ENCODE assay signal across 23 cellular contexts in genomic region chr9:114789006-114789405, GRCh38. TPM values are rescaled to one million over a fixed set of nuclear protein-coding genes. Genes with fewer than 3 reads are reported as not detected.
"Had no signal": no experiment of that assay in that cellular context is flagged by ENCODE, and none has a peak within 500 bp of the region (broad histone marks: within the 10 kb centered on the region; RNA-seq: fewer than 3 reads in every experiment).

No MANE protein-coding gene starts in this region.

- H3K79me2 ChIP-seq: hepatocyte had no signal

- H3K27ac Mint-ChIP-seq: activated naive CD8-positive, alpha-beta T cell treated with anti-CD3 and anti-CD28 coated beads for 36 hours; immature natural killer cell; nephron progenitor cell; T-helper 17 cell had no signal

- H3K27ac ChIP-seq: cardiac muscle cell, hepatocyte, left ventricle myocardium inferior, pancreas, thyroid gland had no signal

- DNase-seq: activated CD4-positive, alpha-beta T cell treated with anti-CD3 and anti-CD28 coated beads for 4 hours; activated CD4-positive, alpha-beta T cell treated with anti-CD3 and anti-CD28 coated beads, Interleukin-2, amount 50 U/mL, for 48 hours; activated CD4-positive, CD25-positive, alpha-beta regulatory T cell; activated naive CD4-positive, alpha-beta T cell treated with Interleukin-2 at 50 U/mL for 16 hours; activated naive CD8-positive, alpha-beta T cell treated with anti-CD3 and anti-CD28 coated beads for 36 hours; activated T-cell treated with anti-CD3 and anti-CD28 coated beads, Interleukin-2, amount 50 U/mL, for 48 hours; cortex of kidney; erythroblast; foreskin melanocyte; glutamatergic neuron; immature natural killer cell; left ventricle myocardium inferior; midbrain; nephron progenitor cell; pancreas; right cardiac atrium; stimulated activated CD4-positive, alpha-beta T cell treated with anti-CD3 and anti-CD28 coated beads, Interleukin-4, amount 100 ng/mL, for 24 hours; stimulated activated naive CD8-positive, alpha-beta T cell treated with anti-CD3 and anti-CD28 coated beads, Interleukin-15, Interleukin-2, amounts not matched to agents 100 U/mL and 50 U/mL, for 24 hours; substantia nigra; T-helper 17 cell; thyroid gland had no signal

- H3K9me3 Mint-ChIP-seq: activated naive CD8-positive, alpha-beta T cell treated with anti-CD3 and anti-CD28 coated beads for 36 hours; immature natural killer cell; nephron progenitor cell had no signal

- H3K4me1 ChIP-seq: left ventricle myocardium inferior, pancreas had no signal

- H3K36me3 ChIP-seq: cardiac muscle cell, left ventricle myocardium inferior, pancreas, thyroid gland had no signal

- FAIRE-seq: pancreas had no signal

- H3K4me3 Mint-ChIP-seq: activated naive CD8-positive, alpha-beta T cell treated with anti-CD3 and anti-CD28 coated beads for 36 hours; immature natural killer cell; nephron progenitor cell; T-helper 17 cell had no signal

- H3K27me3 ChIP-seq: hepatocyte, pancreas, thyroid gland had no signal

- H3K27me3 Mint-ChIP-seq: activated naive CD8-positive, alpha-beta T cell treated with anti-CD3 and anti-CD28 coated beads for 36 hours; T-helper 17 cell had no signal

- H2AFZ ChIP-seq: hepatocyte had no signal

- H3K9me3 ChIP-seq: left ventricle myocardium inferior, pancreas, thyroid gland had no signal

- H3K4me1 Mint-ChIP-seq: immature natural killer cell had no signal

- ATAC-seq: pancreas; right cardiac atrium; stimulated activated naive CD8-positive, alpha-beta T cell treated with anti-CD3 and anti-CD28 coated beads, Interleukin-15, Interleukin-2, amounts not matched to agents 100 U/mL and 50 U/mL, for 24 hours; T-helper 17 cell had no signal

- H3K4me2 ChIP-seq: hepatocyte had no signal

- H3K36me3 Mint-ChIP-seq: immature natural killer cell had no signal

- H3K4me3 ChIP-seq: cardiac muscle cell, hepatocyte, left ventricle myocardium inferior, pancreas, thyroid gland had no signal

RNA-seq across cellular contexts. Expression of gene TNFSF15, which starts 16.8 kb away (rescaled TPM):
- total RNA-seq: cardiac muscle cell had no signal
- polyA plus RNA-seq: cardiac muscle cell had no signal
